In genomic region chr5:78726556-78726955, GRCh38 we compare ENCODE assay signal across 18 cellular contexts.
"Had no signal": no experiment of that assay in that cellular context is flagged by ENCODE, and none has a peak within 500 bp of the region (broad histone marks: within the 10 kb centered on the region; RNA-seq: fewer than 3 reads in every experiment).

No MANE protein-coding gene starts in this region.

- H3K27me3 Mint-ChIP-seq: activated CD4-positive, alpha-beta T cell treated with anti-CD3 and anti-CD28 coated beads for 36 hours; activated naive CD8-positive, alpha-beta T cell treated with anti-CD3 and anti-CD28 coated beads, Interleukin-2, amount 50 U/mL, for 24 hours had no signal

- H3K4me1 Mint-ChIP-seq: activated CD4-positive, alpha-beta memory T cell treated with anti-CD3 and anti-CD28 coated beads, Interleukin-2, amount 10 ng/mL, durations not matched to agents 7 days and 5 days; activated CD4-positive, alpha-beta T cell treated with anti-CD3 and anti-CD28 coated beads for 36 hours; immature natural killer cell; natural killer cell had no signal

- H3K9me3 Mint-ChIP-seq: activated CD4-positive, alpha-beta memory T cell treated with anti-CD3 and anti-CD28 coated beads, Interleukin-2, amount 10 ng/mL, durations not matched to agents 7 days and 5 days; activated naive CD8-positive, alpha-beta T cell treated with anti-CD3 and anti-CD28 coated beads, Interleukin-2, amount 50 U/mL, for 24 hours; immature natural killer cell had no signal

- H3K27ac ChIP-seq: body of pancreas, VCaP had no signal

- H3K27ac Mint-ChIP-seq: activated CD4-positive, alpha-beta memory T cell treated with anti-CD3 and anti-CD28 coated beads, Interleukin-2, amount 10 ng/mL, durations not matched to agents 7 days and 5 days; activated CD4-positive, alpha-beta T cell treated with anti-CD3 and anti-CD28 coated beads for 36 hours; activated naive CD8-positive, alpha-beta T cell treated with anti-CD3 and anti-CD28 coated beads, Interleukin-2, amount 50 U/mL, for 24 hours; immature natural killer cell; natural killer cell; progenitor cell of endocrine pancreas had no signal

- H3K4me3 ChIP-seq: body of pancreas, mucosa of descending colon had no signal

- H3K27me3 ChIP-seq: body of pancreas had no signal

- H3K4me3 Mint-ChIP-seq: activated CD4-positive, alpha-beta memory T cell treated with anti-CD3 and anti-CD28 coated beads, Interleukin-2, amount 10 ng/mL, durations not matched to agents 7 days and 5 days; activated CD4-positive, alpha-beta T cell treated with anti-CD3 and anti-CD28 coated beads for 36 hours; activated naive CD8-positive, alpha-beta T cell treated with anti-CD3 and anti-CD28 coated beads, Interleukin-2, amount 50 U/mL, for 24 hours; immature natural killer cell; natural killer cell had no signal

- DNase-seq: activated CD4-positive, alpha-beta memory T cell treated with anti-CD3 and anti-CD28 coated beads, Interleukin-2, amount 10 ng/mL, durations not matched to agents 7 days and 5 days; activated CD4-positive, alpha-beta T cell treated with anti-CD3 and anti-CD28 coated beads for 36 hours; activated naive CD8-positive, alpha-beta T cell treated with anti-CD3 and anti-CD28 coated beads, Interleukin-2, amount 50 U/mL, for 24 hours; activated T-cell treated with anti-CD3 and anti-CD28 coated beads, Interleukin-2, amount 50 U/mL, for 48 hours; body of pancreas; central memory CD4-positive, alpha-beta T cell; dermis blood vessel endothelial cell; immature natural killer cell; left colon; mammary epithelial cell; mucosa of descending colon; natural killer cell; occipital lobe; right cardiac atrium; stimulated activated CD4-positive, alpha-beta T cell treated with anti-CD3 and anti-CD28 coated beads, Interleukin-2, amount 100 ng/mL, for 24 hours; stimulated activated naive CD8-positive, alpha-beta T cell treated with anti-CD3 and anti-CD28 coated beads, Interleukin-15, Interleukin-2, amounts not matched to agents 100 U/mL and 50 U/mL, for 24 hours had no signal

- H3K36me3 Mint-ChIP-seq: immature natural killer cell, natural killer cell had no signal

- ATAC-seq: activated CD4-positive, alpha-beta T cell treated with anti-CD3 and anti-CD28 coated beads for 36 hours; activated naive CD8-positive, alpha-beta T cell treated with anti-CD3 and anti-CD28 coated beads, Interleukin-2, amount 50 U/mL, for 24 hours; body of pancreas; left colon; mucosa of descending colon; natural killer cell; right cardiac atrium; stimulated activated naive CD8-positive, alpha-beta T cell treated with anti-CD3 and anti-CD28 coated beads, Interleukin-15, Interleukin-2, amounts not matched to agents 100 U/mL and 50 U/mL, for 24 hours had no signal

- H3K4me1 ChIP-seq: body of pancreas had no signal

- H3K9me3 ChIP-seq: body of pancreas, mucosa of descending colon had no signal
